In the genomic region with DNA sequence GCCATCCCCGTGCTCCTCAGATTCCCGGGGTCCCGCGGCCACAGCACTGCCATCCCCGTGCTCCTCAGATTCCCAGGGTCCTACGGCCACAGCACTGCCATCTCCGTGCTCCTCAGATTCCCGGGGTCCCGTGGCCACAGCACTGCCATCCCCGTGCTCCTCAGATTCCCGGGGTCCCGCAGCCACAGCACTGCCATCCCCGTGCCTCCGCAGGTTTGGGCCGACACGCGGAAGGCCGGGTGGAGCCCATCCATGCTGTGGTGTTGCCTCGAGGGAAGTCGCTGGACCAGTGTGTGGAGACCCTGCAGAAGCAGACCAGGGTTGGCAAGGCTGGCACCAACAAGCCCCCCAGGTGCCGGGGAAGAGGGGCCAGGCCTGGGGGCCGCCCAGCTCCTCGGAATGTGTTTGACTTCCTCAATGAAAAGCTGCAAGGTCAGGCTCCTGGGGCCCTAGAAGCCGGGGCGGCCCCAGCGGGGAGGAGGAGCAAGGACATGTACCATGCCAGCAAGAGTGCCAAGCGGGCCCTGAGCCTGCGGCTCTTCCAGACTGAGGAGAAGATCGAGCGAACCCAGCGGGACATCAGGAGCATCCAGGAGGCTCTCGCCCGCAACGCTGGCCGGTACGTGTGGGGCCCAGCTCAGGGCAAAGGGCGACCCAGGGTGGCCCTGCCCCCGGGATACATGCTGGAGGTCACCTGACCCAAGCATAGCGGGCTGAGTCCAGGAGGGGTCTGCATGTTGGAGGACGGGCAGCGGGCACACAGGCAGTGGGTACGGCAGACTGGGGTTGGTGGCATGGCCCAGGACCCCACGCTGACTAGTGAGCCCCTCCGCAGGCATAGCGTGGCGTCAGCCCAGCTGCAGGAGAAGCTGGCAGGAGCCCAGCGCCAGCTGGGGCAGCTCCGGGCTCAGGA, we compare ENCODE assay signal across 1 cellular context.
TF ChIP-seq lines count a peak whose summit lies in the region.

No MANE protein-coding gene starts in this region.

TF ChIP-seq in HepG2, 621 proteins besides CTCF, POLR2A, EP300 and RAD21 (continues in another document):
- TF ChIP-seq ZNF282 (IDR thresholded peaks at IDR 0.05; ENCODE audit: partially characterized antibody) (no peak), CREB3 (CRISPR knock-in tag; IDR thresholded peaks at IDR 0.05) (no peak), DBP (CRISPR knock-in tag; IDR thresholded peaks at IDR 0.05; ENCODE audit: not compliant biosample characterization) (no peak), BHLHE40 (IDR thresholded peaks at IDR 0.05; ENCODE audit: low read length) (peak; percentile 44; the same call in 1 of the 2 replicates), MLX (CRISPR knock-in tag; IDR thresholded peaks at IDR 0.05) (no peak), FOSL1 (CRISPR knock-in tag; IDR thresholded peaks at IDR 0.05; ENCODE audit: borderline replicate concordance) (no peak), SCMH1 (CRISPR knock-in tag; IDR thresholded peaks at IDR 0.05; ENCODE audit: borderline replicate concordance) (no peak), ZNF639 (CRISPR knock-in tag; conservative IDR thresholded peaks at IDR 0.05) (no peak), KLF6 (CRISPR knock-in tag; IDR thresholded peaks at IDR 0.05) (no peak), ONECUT2 (CRISPR knock-in tag; IDR thresholded peaks at IDR 0.05) (no peak), SMAD1 (CRISPR knock-in tag; IDR thresholded peaks at IDR 0.05; ENCODE audit: borderline replicate concordance, low read depth) (0 out of 2 replicates have a peak, but pooled peaks have one; percentile 2), POGK (CRISPR knock-in tag; conservative IDR thresholded peaks at IDR 0.05) (no peak), PATZ1 (CRISPR knock-in tag; IDR thresholded peaks at IDR 0.05) (peak; percentile 55; the same call in 1 of the 2 replicates), SMAD9 (CRISPR knock-in tag; IDR thresholded peaks at IDR 0.05) (no peak), ZNF24 (IDR thresholded peaks at IDR 0.05) (no peak), FOXK1 (CRISPR knock-in tag; IDR thresholded peaks at IDR 0.05; ENCODE audit: borderline replicate concordance, low read depth) (no peak), ZNF160 (CRISPR knock-in tag; IDR thresholded peaks at IDR 0.05) (no peak; the same call in 1 of the 2 replicates), KDM5B (CRISPR knock-in tag; IDR thresholded peaks at IDR 0.05; ENCODE audit: borderline replicate concordance) (no peak; the same call in 1 of the 2 replicates), AKAP8 (CRISPR knock-in tag; IDR thresholded peaks at IDR 0.05) (peak; percentile 19; the same call in 1 of the 2 replicates), MEIS1 (CRISPR knock-in tag; IDR thresholded peaks at IDR 0.05; ENCODE audit: borderline replicate concordance) (no peak; the same call in 1 of the 2 replicates), ZFP1 (CRISPR knock-in tag; IDR thresholded peaks at IDR 0.05) (no peak), ZNF432 (CRISPR knock-in tag; IDR thresholded peaks at IDR 0.05; ENCODE audit: borderline replicate concordance) (no peak), ATF7-NPFF (CRISPR knock-in tag; IDR thresholded peaks at IDR 0.05; ENCODE audit: low read depth) (no peak), ZNF232 (CRISPR knock-in tag; IDR thresholded peaks at IDR 0.05; ENCODE audit: borderline replicate concordance) (no peak), SMYD3 (CRISPR knock-in tag; IDR thresholded peaks at IDR 0.05) (no peak), ARID3A (IDR thresholded peaks at IDR 0.05; ENCODE audit: low read depth, low read length) (no peak), ZNF614 (CRISPR knock-in tag; IDR thresholded peaks at IDR 0.05; ENCODE audit: borderline replicate concordance) (no peak), NRL (CRISPR knock-in tag; IDR thresholded peaks at IDR 0.05; ENCODE audit: borderline replicate concordance) (no peak), HIVEP1 (CRISPR knock-in tag; IDR thresholded peaks at IDR 0.05) (no peak), ZEB1 (IDR thresholded peaks at IDR 0.05; ENCODE audit: insufficient replicate concordance, low read depth) (no peak), ZNF44 (CRISPR knock-in tag; IDR thresholded peaks at IDR 0.05) (0 out of 2 replicates have a peak, but pooled peaks have one; percentile 14), ZNF441 (CRISPR knock-in tag; IDR thresholded peaks at IDR 0.05; ENCODE audit: borderline replicate concordance) (no peak), ZNF768 (CRISPR knock-in tag; IDR thresholded peaks at IDR 0.05) (0 out of 2 replicates have a peak, but pooled peaks have one; percentile 35), NFKB2 (CRISPR knock-in tag; IDR thresholded peaks at IDR 0.05; ENCODE audit: borderline replicate concordance) (no peak), GMEB2 (CRISPR knock-in tag; IDR thresholded peaks at IDR 0.05; ENCODE audit: low read depth) (no peak), ZKSCAN8 (CRISPR knock-in tag; IDR thresholded peaks at IDR 0.05; ENCODE audit: borderline replicate concordance) (no peak), GPN1 (CRISPR knock-in tag; IDR thresholded peaks at IDR 0.05; ENCODE audit: borderline replicate concordance) (no peak), ZNF431 (CRISPR knock-in tag; IDR thresholded peaks at IDR 0.05; ENCODE audit: borderline replicate concordance, low read depth) (no peak), ZNF552 (CRISPR knock-in tag; IDR thresholded peaks at IDR 0.05; ENCODE audit: borderline replicate concordance) (no peak), KAT8 (CRISPR knock-in tag; IDR thresholded peaks at IDR 0.05) (no peak), SKI (IDR thresholded peaks at IDR 0.05; ENCODE audit: partially characterized antibody) (no peak)
- TF ChIP-seq, protein P1, sequence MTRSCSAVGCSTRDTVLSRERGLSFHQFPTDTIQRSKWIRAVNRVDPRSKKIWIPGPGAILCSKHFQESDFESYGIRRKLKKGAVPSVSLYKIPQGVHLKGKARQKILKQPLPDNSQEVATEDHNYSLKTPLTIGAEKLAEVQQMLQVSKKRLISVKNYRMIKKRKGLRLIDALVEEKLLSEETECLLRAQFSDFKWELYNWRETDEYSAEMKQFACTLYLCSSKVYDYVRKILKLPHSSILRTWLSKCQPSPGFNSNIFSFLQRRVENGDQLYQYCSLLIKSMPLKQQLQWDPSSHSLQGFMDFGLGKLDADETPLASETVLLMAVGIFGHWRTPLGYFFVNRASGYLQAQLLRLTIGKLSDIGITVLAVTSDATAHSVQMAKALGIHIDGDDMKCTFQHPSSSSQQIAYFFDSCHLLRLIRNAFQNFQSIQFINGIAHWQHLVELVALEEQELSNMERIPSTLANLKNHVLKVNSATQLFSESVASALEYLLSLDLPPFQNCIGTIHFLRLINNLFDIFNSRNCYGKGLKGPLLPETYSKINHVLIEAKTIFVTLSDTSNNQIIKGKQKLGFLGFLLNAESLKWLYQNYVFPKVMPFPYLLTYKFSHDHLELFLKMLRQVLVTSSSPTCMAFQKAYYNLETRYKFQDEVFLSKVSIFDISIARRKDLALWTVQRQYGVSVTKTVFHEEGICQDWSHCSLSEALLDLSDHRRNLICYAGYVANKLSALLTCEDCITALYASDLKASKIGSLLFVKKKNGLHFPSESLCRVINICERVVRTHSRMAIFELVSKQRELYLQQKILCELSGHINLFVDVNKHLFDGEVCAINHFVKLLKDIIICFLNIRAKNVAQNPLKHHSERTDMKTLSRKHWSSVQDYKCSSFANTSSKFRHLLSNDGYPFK (CRISPR knock-in tag; IDR thresholded peaks at IDR 0.05; ENCODE audit: borderline replicate concordance) = no peak
- TF ChIP-seq, protein P2, sequence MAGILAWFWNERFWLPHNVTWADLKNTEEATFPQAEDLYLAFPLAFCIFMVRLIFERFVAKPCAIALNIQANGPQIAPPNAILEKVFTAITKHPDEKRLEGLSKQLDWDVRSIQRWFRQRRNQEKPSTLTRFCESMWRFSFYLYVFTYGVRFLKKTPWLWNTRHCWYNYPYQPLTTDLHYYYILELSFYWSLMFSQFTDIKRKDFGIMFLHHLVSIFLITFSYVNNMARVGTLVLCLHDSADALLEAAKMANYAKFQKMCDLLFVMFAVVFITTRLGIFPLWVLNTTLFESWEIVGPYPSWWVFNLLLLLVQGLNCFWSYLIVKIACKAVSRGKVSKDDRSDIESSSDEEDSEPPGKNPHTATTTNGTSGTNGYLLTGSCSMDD (CRISPR knock-in tag; IDR thresholded peaks at IDR 0.05) = no peak
- TF ChIP-seq, protein P3, sequence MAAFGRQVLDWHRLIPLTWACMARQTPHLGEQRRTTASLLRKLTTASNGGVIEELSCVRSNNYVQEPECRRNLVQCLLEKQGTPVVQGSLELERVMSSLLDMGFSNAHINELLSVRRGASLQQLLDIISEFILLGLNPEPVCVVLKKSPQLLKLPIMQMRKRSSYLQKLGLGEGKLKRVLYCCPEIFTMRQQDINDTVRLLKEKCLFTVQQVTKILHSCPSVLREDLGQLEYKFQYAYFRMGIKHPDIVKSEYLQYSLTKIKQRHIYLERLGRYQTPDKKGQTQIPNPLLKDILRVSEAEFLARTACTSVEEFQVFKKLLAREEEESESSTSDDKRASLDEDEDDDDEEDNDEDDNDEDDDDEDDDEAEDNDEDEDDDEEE (CRISPR knock-in tag; IDR thresholded peaks at IDR 0.05) = no peak
